In the genomic region with DNA sequence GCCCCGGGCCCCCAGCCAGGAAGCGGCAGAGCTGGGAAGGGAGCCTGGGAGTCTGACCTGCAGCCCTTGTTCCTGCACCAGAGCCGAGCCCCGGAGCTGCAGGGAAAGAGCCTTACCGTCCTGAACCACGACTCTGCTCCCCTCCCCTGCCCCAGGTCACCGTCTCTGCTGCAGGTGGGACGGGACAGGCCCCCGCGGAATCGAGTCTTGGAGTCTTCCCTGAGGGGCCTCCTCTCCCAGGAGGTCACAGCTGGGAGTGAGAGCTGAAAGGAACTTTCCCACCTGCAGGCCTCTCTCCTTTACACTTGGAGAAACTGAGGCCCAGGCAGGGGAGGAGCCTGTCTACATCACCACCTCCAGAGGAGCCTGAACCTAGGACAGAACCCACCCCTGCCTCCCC, we compare ENCODE assay signal across 6 cellular contexts. TPM values are rescaled to one million over a fixed set of nuclear protein-coding genes. Genes with fewer than 3 reads are reported as not detected.
"Had no signal": no experiment of that assay in that cellular context is flagged by ENCODE, and none has a peak within 500 bp of the region (broad histone marks: within the 10 kb centered on the region; RNA-seq: fewer than 3 reads in every experiment).

No MANE protein-coding gene starts in this region.

RNA-seq across cellular contexts. Expression of gene LILRB2, which starts 3.8 kb away (rescaled TPM):
- total RNA-seq: GM23248, H4, H7, HepG2, HFFc6, HT1080 had no signal

RNA-seq across cellular contexts. Expression of gene LILRB5, which starts 20.0 kb away (rescaled TPM):
- total RNA-seq: GM23248, H4, H7, HepG2, HFFc6, HT1080 had no signal

RNA-seq across cellular contexts. Expression of gene LILRA6, which starts 34.5 kb away (rescaled TPM):
- total RNA-seq: GM23248, H4, H7, HepG2, HFFc6, HT1080 had no signal

RNA-seq across cellular contexts. Expression of gene LILRA5, which starts 35.9 kb away (rescaled TPM):
- total RNA-seq: GM23248, H4, H7, HepG2, HFFc6, HT1080 had no signal

RNA-seq across cellular contexts. Expression of gene LILRB3, which starts 54.3 kb away (rescaled TPM):
- total RNA-seq: GM23248, H4, H7, HepG2, HFFc6, HT1080 had no signal
